ENCODE assay signal across 9 cellular contexts in genomic region chr12:109291531-109292341, GRCh38. TPM values are rescaled to one million over a fixed set of nuclear protein-coding genes. Genes with fewer than 3 reads are reported as not detected.
DNase-seq lines count a peak whose midpoint lies in the region; ATAC-seq and TF ChIP-seq lines count a peak whose summit lies in the region.
"Had no signal": no experiment of that assay in that cellular context is flagged by ENCODE, and none has a peak within 500 bp of the region (broad histone marks: within the 10 kb centered on the region; RNA-seq: fewer than 3 reads in every experiment).

No MANE protein-coding gene starts in this region.

- peak overlapping the region; percentile 94 for H2BK5ac ChIP-seq in neuronal stem cell (ENCODE audit: low read length)

- no peak overlapping the region for H3K23ac ChIP-seq in neuronal stem cell (ENCODE audit: low read depth, low read length, poor library complexity)

- TF ChIP-seq CTCF in fibroblast of pulmonary artery (IDR thresholded peaks at IDR 0.05; ENCODE audit: low read length, missing control alignments) = no peak

- no peaks in the 10 kb centered on the region for H3K36me3 ChIP-seq in GM23248 (ENCODE audit: low read depth)
- H3K36me3 ChIP-seq in neuronal stem cell (replicated peaks in 1 of 2; ENCODE audit: control insufficient read depth in 2 of 2, insufficient read depth in 2 of 2, low read length in 2 of 2) = no peaks in the 10 kb centered on the region

- peak overlapping the region; percentile 91 for H2AK5ac ChIP-seq in neuronal stem cell (ENCODE audit: low read depth, low read length)

- peak overlapping the region; percentile 86 for H2BK15ac ChIP-seq in neuronal stem cell (ENCODE audit: low read length)

- H3K36me3 Mint-ChIP-seq in T-helper 17 cell (ENCODE audit: low read depth) = peaks cover 2% of the 10 kb centered on the region

- no peaks in the 10 kb centered on the region for H4K20me1 ChIP-seq in GM23248 (ENCODE audit: insufficient read depth)

- H2BK120ac ChIP-seq in neuronal stem cell (ENCODE audit: low read depth, low read length) = peak overlapping the region; percentile 98

- DNase-seq in GM23248 (peak; percentile 56), NCI-H748 treated with DMSO at 0.1 percent for 48 hours (lab: John Stamatoyannopoulos, UW) (peak; percentile 93), fibroblast of pulmonary artery (ENCODE audit: low read depth) (peak; percentile 9), neuronal stem cell (ENCODE audit: low spot score) (peak; percentile 93), T-helper 17 cell (no peak), NAMALWA (ENCODE audit: low spot score) (no peak)
- DNase-seq in stimulated activated naive CD4-positive, alpha-beta T cell treated with Interleukin-2 at 50 U/mL for 16 hours (lab: John Stamatoyannopoulos, UW) = no peak

- no peaks in the 10 kb centered on the region for H3F3A ChIP-seq in GM23248 (ENCODE audit: insufficient read depth)

- H3K27me3 ChIP-seq in GM23248 (replicated peaks; ENCODE audit: insufficient read depth) (peaks cover 7% of the 10 kb centered on the region; the same call in 1 of the 2 replicates), neuronal stem cell (ENCODE audit: control insufficient read depth in 3 of 3, insufficient read depth in 3 of 3, low read depth in 1 of 3, low read length in 3 of 3) (peaks cover 0 to 2% (median 0%) of the 10 kb centered on the region in 3 experiments)

- H3K9me3 ChIP-seq in GM23248 (ENCODE audit: low read depth) (no peaks in the 10 kb centered on the region), neuronal stem cell (replicated peaks in 1 of 2; ENCODE audit: control insufficient read depth in 2 of 2, insufficient read depth in 1 of 2, low read depth in 1 of 2, low read length in 2 of 2) (no peaks in the 10 kb centered on the region), T-helper 17 cell (ENCODE audit: control insufficient read depth, low read length, poor library complexity, severe bottlenecking) (no peaks in the 10 kb centered on the region)

- H3K4ac ChIP-seq in neuronal stem cell (ENCODE audit: low read length) = peak overlapping the region; percentile 67

- H3K9me2 ChIP-seq in GM23248 (ENCODE audit: insufficient read depth) = no peaks in the 10 kb centered on the region

- in situ Hi-C loops in GM23248 (cut with MboI) = no loop called here

- H2AFZ ChIP-seq in GM23248 (peak overlapping the region; percentile 67), neuronal stem cell (ENCODE audit: low read length) (peak overlapping the region; percentile 88)

- peak overlapping the region; percentile 59 for H2BK12ac ChIP-seq in neuronal stem cell (ENCODE audit: low read length)

- H3K27me3 Mint-ChIP-seq in T-helper 17 cell = peaks cover 62% of the 10 kb centered on the region

- H3K14ac ChIP-seq in neuronal stem cell (ENCODE audit: low read length) = no peak overlapping the region

- no peaks in the 10 kb centered on the region for H3K79me2 ChIP-seq in GM23248 (ENCODE audit: insufficient read depth)

- H3K79me1 ChIP-seq in neuronal stem cell (ENCODE audit: low read depth, low read length) = no peaks in the 10 kb centered on the region

- H3K4me3 ChIP-seq in GM23248 = no peak overlapping the region
- H3K4me3 ChIP-seq in fibroblast of pulmonary artery (replicated peaks; ENCODE audit: low read depth, low read length) = no peak overlapping the region
- H3K4me3 ChIP-seq in neuronal stem cell (ENCODE audit: low read length in 2 of 2) = peak overlapping the region; percentile 23 to 56

- H3K27ac Mint-ChIP-seq in T-helper 17 cell = no peak overlapping the region

- 25% methylated on average over 28 to 31 of the region's 31 CpGs for WGBS in GM23248 (ENCODE audit: low coverage in 1 of 2, low lambda C conversion rate in 2 of 2, missing lambda C conversion rate in 2 of 2), 2 experiments
- WGBS in neuronal stem cell (ENCODE audit: extremely low coverage in 2 of 2, insufficient read length in 2 of 2, insufficient replicate concordance in 1 of 2), 2 donors = no CpG with 5 or more reads among the region's 31 CpGs

- H3K27ac ChIP-seq in GM23248 = no peak overlapping the region
- H3K27ac ChIP-seq in neuronal stem cell (replicated peaks; ENCODE audit: low read length) = peak overlapping the region; percentile 89
- H3K27ac ChIP-seq: HL-60 had no signal

- H3K4me2 ChIP-seq in GM23248 (ENCODE audit: unreplicated experiment) = peak overlapping the region; percentile 62
- peak overlapping the region; percentile 51 for H3K4me2 ChIP-seq in neuronal stem cell (ENCODE audit: insufficient read depth, low read length, poor library complexity, severe bottlenecking)

- peak overlapping the region; percentile 52 for H4K8ac ChIP-seq in neuronal stem cell (ENCODE audit: low read depth, low read length)

- H3K18ac ChIP-seq in neuronal stem cell (ENCODE audit: low read length) = peak overlapping the region; percentile 97

- no peak overlapping the region for H3K4me3 Mint-ChIP-seq in T-helper 17 cell

- no peak for ATAC-seq in T-helper 17 cell
- ATAC-seq in GM18520 (IDR thresholded peaks at IDR 0.05; ENCODE audit: unreplicated experiment) = no peak

- H4K91ac ChIP-seq in neuronal stem cell (ENCODE audit: low read depth, low read length, poor library complexity) = no peak overlapping the region

- H3K4me1 ChIP-seq in GM23248 (ENCODE audit: insufficient read depth) (no peaks in the 10 kb centered on the region), neuronal stem cell (ENCODE audit: control insufficient read depth in 2 of 2, insufficient read depth in 1 of 2, low read depth in 1 of 2, low read length in 2 of 2) (peaks cover 12 to 18% of the 10 kb centered on the region in 2 donors)

- H3K9ac ChIP-seq in GM23248 (peak overlapping the region; percentile 29; the same call in 1 of the 2 replicates), neuronal stem cell (ENCODE audit: low read depth, low read length, poor library complexity) (no peak overlapping the region)

- H3K4me1 Mint-ChIP-seq in T-helper 17 cell = peaks cover 4% of the 10 kb centered on the region

RNA-seq across cellular contexts. Expression of gene FOXN4, which starts 17.3 kb away (rescaled TPM):
- not detected in 2 replicates for total RNA-seq in GM23248 (2014; rRNA removed; shearing (Covaris generic))
- polyA plus RNA-seq in GM23248 (2016; fragmentation: Nextera tagmentation; extraction: Ambion mirVana) = not detected in 2 replicates
- polyA plus RNA-seq in neuronal stem cell (2013, experiment 1 of 2) = 0.33 TPM
- polyA plus RNA-seq in neuronal stem cell (2013, experiment 2 of 2) = 0.44 TPM
- total RNA-seq in T-helper 17 cell = not detected

RNA-seq across cellular contexts. Expression of gene MYO1H, which starts 56.0 kb away (rescaled TPM):
- not detected in 2 replicates for total RNA-seq in GM23248 (2014; rRNA removed; shearing (Covaris generic))
- polyA plus RNA-seq in GM23248 (2016; fragmentation: Nextera tagmentation; extraction: Ambion mirVana) = not detected in 2 replicates
- not detected for polyA plus RNA-seq in neuronal stem cell (2013, experiment 1 of 2)
- 0.11 TPM for polyA plus RNA-seq in neuronal stem cell (2013, experiment 2 of 2)
- not detected for total RNA-seq in T-helper 17 cell

Comparison
In these comparisons a context has a peak if more than half of its experiments do, and no peak if none do; other contexts are left out.
1. DNase-seq: peak in GM23248 (single experiment), NCI-H748 treated with DMSO at 0.1 percent for 48 hours (single experiment), fibroblast of pulmonary artery (single experiment) and neuronal stem cell (single experiment); none in stimulated activated naive CD4-positive, alpha-beta T cell treated with Interleukin-2 at 50 U/mL for 16 hours (single experiment), T-helper 17 cell (0 of 3) and NAMALWA (single experiment).
2. H3K4me3 ChIP-seq: peak in neuronal stem cell (2 of 2); none in GM23248 (single experiment) and fibroblast of pulmonary artery (single experiment).